ENCODE assay signal across 22 cellular contexts in the genomic region with DNA sequence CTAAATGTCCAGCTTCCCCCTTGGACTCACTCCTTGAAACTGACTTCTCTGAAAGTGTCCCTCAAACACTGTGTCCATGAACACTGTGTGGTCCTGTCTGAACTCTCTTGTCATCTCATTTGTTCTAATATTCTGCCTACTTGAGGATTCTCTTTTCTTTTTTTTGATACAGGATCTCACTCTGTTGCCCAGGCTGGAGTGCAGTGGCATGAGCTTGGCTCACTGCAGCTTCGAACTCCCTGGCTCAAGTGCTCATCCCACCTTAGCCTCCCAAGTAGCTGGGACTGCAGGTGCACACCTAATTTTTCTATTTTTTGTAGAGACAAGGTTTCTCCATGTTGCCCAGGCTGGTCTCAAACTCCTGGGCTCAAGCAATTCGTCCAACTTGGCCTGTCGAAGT. TPM values are rescaled to one million over a fixed set of nuclear protein-coding genes. Genes with fewer than 3 reads are reported as not detected.
DNase-seq lines count a peak whose midpoint lies in the region; ATAC-seq and TF ChIP-seq lines count a peak whose summit lies in the region.
"Had no signal": no experiment of that assay in that cellular context is flagged by ENCODE, and none has a peak within 500 bp of the region (broad histone marks: within the 10 kb centered on the region; RNA-seq: fewer than 3 reads in every experiment).

No MANE protein-coding gene starts in this region.

- ATAC-seq in GM23338 (no peak), IMR-90 (ENCODE audit: low read depth) (no peak), WTC11 (no peak)
- no peak for ATAC-seq in activated CD4-positive, CD25-positive, alpha-beta regulatory T cell treated with anti-CD3 and anti-CD28 coated beads, Interleukin-2, amount 50 U/mL, for 24 hours
- ATAC-seq: A549 had no signal

- H3K4me1 ChIP-seq in GM23338 (ENCODE audit: insufficient read depth) (peaks cover 30% of the 10 kb centered on the region), IMR-90 (ENCODE audit: control insufficient read depth, insufficient read depth, low read length) (peaks cover 18% of the 10 kb centered on the region), suprapubic skin (peaks cover 9% of the 10 kb centered on the region)
- H3K4me1 ChIP-seq: BE2C, HAP-1 had no signal

- TF ChIP-seq POLR2A in IMR-90 (IDR thresholded peaks at IDR 0.05; ENCODE audit: low read depth, low read length) (no peak), suprapubic skin (IDR thresholded peaks at IDR 0.05) (no peak)

- peaks cover 7 to 29% of the 10 kb centered on the region in 2 experiments for H3K79me1 ChIP-seq in IMR-90 (ENCODE audit: low read depth in 1 of 2, low read length in 2 of 2)

- H3K4me2 ChIP-seq in GM23338: 0 out of 2 replicates have a peak overlapping the region, but pooled peaks have one; percentile 27
- H3K4me2 ChIP-seq in IMR-90 (ENCODE audit: low read depth, low read length): no peak overlapping the region
- H3K4me2 ChIP-seq: A549 had no signal

- peaks cover 8% of the 10 kb centered on the region; the same call in 1 of the 3 replicates for H3K9me3 Mint-ChIP-seq in GM23338
- no peaks in the 10 kb centered on the region for H3K9me3 Mint-ChIP-seq in WTC11
- H3K9me3 Mint-ChIP-seq in type B pancreatic cell: no peaks in the 10 kb centered on the region
- H3K9me3 Mint-ChIP-seq: CD4-positive, alpha-beta memory T cell had no signal

- H2AK9ac ChIP-seq in IMR-90 (replicated peaks; ENCODE audit: low read depth, low read length, poor library complexity): no peak overlapping the region

- H3K14ac ChIP-seq in IMR-90 (replicated peaks; ENCODE audit: low read depth, low read length): 0 out of 2 replicates have a peak overlapping the region, but pooled peaks have one; percentile 3

- no peaks in the 10 kb centered on the region for H3K9me2 ChIP-seq in GM23338 (ENCODE audit: insufficient read depth)

- intact Hi-C loops in IMR-90 (cut with micrococcal nuclease): loop anchor here (5.0 kb wide), 1 partner anchor 207 kb away; no protein-coding TSS in a partner anchor

- H3K23ac ChIP-seq in IMR-90 (ENCODE audit: low read depth, low read length): no peak overlapping the region

- H3K36me3 ChIP-seq in GM23338 (ENCODE audit: insufficient read depth) (no peaks in the 10 kb centered on the region), IMR-90 (ENCODE audit: control insufficient read depth, insufficient read depth, low read length) (no peaks in the 10 kb centered on the region), suprapubic skin (no peaks in the 10 kb centered on the region)
- H3K36me3 ChIP-seq: BE2C; BLaER1 treated with 17β-estradiol and CSF1 and Interleukin-3, amounts not matched to agents 10 nM and 100 nM; HAP-1 had no signal

- peaks cover 39% of the 10 kb centered on the region for H3K4me1 Mint-ChIP-seq in GM23338
- H3K4me1 Mint-ChIP-seq in WTC11: peaks cover 53% of the 10 kb centered on the region
- H3K4me1 Mint-ChIP-seq in type B pancreatic cell (ENCODE audit: unreplicated experiment): peaks cover 4% of the 10 kb centered on the region

- no peak overlapping the region; the same call in 1 of the 2 replicates for H3K4ac ChIP-seq in IMR-90 (ENCODE audit: low read depth, low read length)

- H3K4me3 Mint-ChIP-seq in GM23338: no peak overlapping the region
- H3K4me3 Mint-ChIP-seq in WTC11: no peak overlapping the region
- H3K4me3 Mint-ChIP-seq in type B pancreatic cell: peak overlapping the region; percentile 30
- H3K4me3 Mint-ChIP-seq: CD14-positive monocyte had no signal

- no CpG with 5 or more reads among the region's 3 CpGs for WGBS in IMR-90 (ENCODE audit: extremely low coverage in 2 of 2, insufficient read length in 1 of 2), 2 experiments
- 74% methylated on average over 3 of the region's 3 CpGs for WGBS in suprapubic skin

- no peaks in the 10 kb centered on the region for H3K9me3 ChIP-seq in IMR-90 (ENCODE audit: control insufficient read depth, insufficient read depth, low read length)
- H3K9me3 ChIP-seq in suprapubic skin: no peaks in the 10 kb centered on the region
- H3K9me3 ChIP-seq: A549; BE2C; BLaER1 treated with 17β-estradiol and CSF1 and Interleukin-3, amounts not matched to agents 10 nM and 100 nM; HAP-1 had no signal

- no peak overlapping the region for H2BK120ac ChIP-seq in IMR-90 (ENCODE audit: low read depth, low read length)

- H4K91ac ChIP-seq in IMR-90 (ENCODE audit: insufficient read depth, low read depth, low read length): 0 out of 2 replicates have a peak overlapping the region, but pooled peaks have one; percentile 2

- dilution Hi-C loops in IMR-90 (cut with HindIII; ENCODE audit: low sequenced_read_pairs, unreplicated experiment): no loop called here

- peak overlapping the region; percentile 87; the same call in 1 of the 2 replicates for H3K27ac Mint-ChIP-seq in GM23338
- no peak overlapping the region for H3K27ac Mint-ChIP-seq in WTC11
- H3K27ac Mint-ChIP-seq in type B pancreatic cell: no peak overlapping the region
- H3K27ac Mint-ChIP-seq: CD14-positive monocyte had no signal

- TF ChIP-seq EP300 in suprapubic skin (IDR thresholded peaks at IDR 0.05): no peak

- H3K4me3 ChIP-seq in GM23338 (no peak overlapping the region), IMR-90 (ENCODE audit: insufficient read depth, low read depth, low read length) (no peak overlapping the region), suprapubic skin (no peak overlapping the region)
- H3K4me3 ChIP-seq: A549; BLaER1 treated with 17β-estradiol and CSF1 and Interleukin-3, amounts not matched to agents 10 nM and 100 nM; HAP-1 had no signal

- H3K27me3 ChIP-seq in GM23338 (ENCODE audit: insufficient read depth) (peaks cover 21% of the 10 kb centered on the region), IMR-90 (ENCODE audit: control insufficient read depth, insufficient read depth, low read length) (no peaks in the 10 kb centered on the region), suprapubic skin (no peaks in the 10 kb centered on the region)

- CTCF ChIA-PET in IMR-90 (lab: Yijun Ruan, JAX): interaction anchor here (0.8 kb wide), 1 partner anchor 251 kb away, joined by 3 read pairs; no protein-coding TSS in a partner anchor
- CTCF ChIA-PET in WTC11 (lab: Charles Lee): interaction anchor here (0.6 to 2.8 kb wide), 4 partner anchors 19 to 75 kb away, joined by 5 to 9 read pairs (median 6); no protein-coding TSS in a partner anchor

- H2AK5ac ChIP-seq in IMR-90 (ENCODE audit: low read depth, low read length): no peak overlapping the region

- H3K18ac ChIP-seq in IMR-90 (ENCODE audit: low read depth, low read length): no peak overlapping the region

- TF ChIP-seq RAD21 in IMR-90 (IDR thresholded peaks at IDR 0.05; ENCODE audit: low read length): no peak

- no peak overlapping the region for H3K9ac ChIP-seq in IMR-90 (ENCODE audit: low read depth, low read length)
- H3K9ac ChIP-seq: BLaER1 treated with 17β-estradiol and CSF1 and Interleukin-3, amounts not matched to agents 10 nM and 100 nM had no signal

- 0 out of 2 replicates have a peak, but pooled peaks cover 6% of the 10 kb centered on the region for H3F3A ChIP-seq in GM23338 (replicated peaks; ENCODE audit: low read depth)

- H3K79me2 ChIP-seq in GM23338 (replicated peaks; ENCODE audit: insufficient read depth): no peaks in the 10 kb centered on the region

- peaks cover 23% of the 10 kb centered on the region for H3K9me1 ChIP-seq in IMR-90 (ENCODE audit: insufficient read depth, low read length)

- DNase-seq in GM23338 (ENCODE audit: low spot score) (no peak), IMR-90 (no peak), WTC11 (ENCODE audit: low spot score) (no peak), type B pancreatic cell (ENCODE audit: extremely low spot score, unreplicated experiment) (no peak), T-helper 1 cell (no peak), suprapubic skin (ENCODE audit: low spot score in 2 of 2) (no peak)
- DNase-seq: 8988T; ACHN; AML-193; BE2C; CD4-positive, alpha-beta memory T cell; DMS53; GF-D8 had no signal

- no peak overlapping the region for H4K5ac ChIP-seq in IMR-90 (ENCODE audit: low read depth, low read length)

- BruUV-seq in IMR-90 (replicated peaks; lab: Mats Ljungman, UMichigan): no TSS peak

- in situ Hi-C loops in IMR-90 (cut with MboI; ENCODE audit: low sequenced_read_pairs): loop anchor here (10.0 kb wide), 1 partner anchor 220 kb away; no protein-coding TSS in a partner anchor

- H2BK5ac ChIP-seq in IMR-90 (ENCODE audit: low read depth, low read length, poor library complexity, severe bottlenecking): no peak overlapping the region

- H3K27ac ChIP-seq in GM23338 (ENCODE audit: low read depth) (no peak overlapping the region), IMR-90 (ENCODE audit: insufficient read depth, low read length) (no peak overlapping the region), suprapubic skin (no peak overlapping the region)
- H3K27ac ChIP-seq: A549; BLaER1 treated with 17β-estradiol and CSF1 and Interleukin-3, amounts not matched to agents 10 nM and 100 nM had no signal

- H2BK20ac ChIP-seq in IMR-90 (ENCODE audit: low read depth, low read length): 0 out of 2 replicates have a peak overlapping the region, but pooled peaks have one; percentile 13

- H3K36me3 Mint-ChIP-seq in GM23338 (ENCODE audit: low read depth): peaks cover 5% of the 10 kb centered on the region; the same call in 2 of the 3 replicates
- H3K36me3 Mint-ChIP-seq in WTC11: no peaks in the 10 kb centered on the region
- peaks cover 17% of the 10 kb centered on the region for H3K36me3 Mint-ChIP-seq in type B pancreatic cell

- H3K27me3 Mint-ChIP-seq in GM23338 (ENCODE audit: insufficient read depth, low read depth, poor library complexity) (peaks cover 25% of the 10 kb centered on the region), WTC11 (ENCODE audit: low read depth) (peaks cover 32% of the 10 kb centered on the region), type B pancreatic cell (peaks cover 4% of the 10 kb centered on the region)

- H2BK15ac ChIP-seq in IMR-90 (ENCODE audit: low read depth, low read length): 0 out of 3 replicates have a peak overlapping the region, but pooled peaks have one; percentile 11

- H4K8ac ChIP-seq in IMR-90 (ENCODE audit: low read depth in 2 of 2, low read length in 2 of 2): no peak overlapping the region

- no peaks in the 10 kb centered on the region; the same call in 1 of the 2 replicates for H4K20me1 ChIP-seq in GM23338 (replicated peaks; ENCODE audit: insufficient read depth)
- peaks cover 3% of the 10 kb centered on the region; the same call in 1 of the 2 replicates for H4K20me1 ChIP-seq in IMR-90 (ENCODE audit: insufficient read depth, low read length)
- H4K20me1 ChIP-seq: BLaER1 treated with 17β-estradiol and CSF1 and Interleukin-3, amounts not matched to agents 10 nM and 100 nM had no signal

- H2AFZ ChIP-seq in GM23338: no peak overlapping the region
- no peak overlapping the region for H2AFZ ChIP-seq in IMR-90 (replicated peaks; ENCODE audit: low read length, poor library complexity)

- TF ChIP-seq CTCF in GM23338 (conservative IDR thresholded peaks at IDR 0.05; ENCODE audit: low read depth in 2 of 2): no peak
- no peak for TF ChIP-seq CTCF in IMR-90 (conservative IDR thresholded peaks at IDR 0.05; ENCODE audit: low read depth, low read length)
- TF ChIP-seq CTCF in WTC11 (IDR thresholded peaks at IDR 0.05): no peak
- TF ChIP-seq CTCF in type B pancreatic cell (conservative IDR thresholded peaks at IDR 0.05): no peak
- no peak for TF ChIP-seq CTCF in suprapubic skin (IDR thresholded peaks at IDR 0.05)

- H3K56ac ChIP-seq in IMR-90 (ENCODE audit: extremely low read depth, insufficient read depth, low read length): no peak overlapping the region

- POLR2A ChIA-PET in IMR-90 (lab: Charles Lee; ENCODE audit: unreplicated experiment) (no interaction called here), WTC11 (lab: Charles Lee) (no interaction called here)

RNA-seq across cellular contexts. Expression of a gene that starts 4.9 kb away (rescaled TPM):
- 25.2 and 33.9 TPM in 2 replicates for total RNA-seq in GM23338 (2014; rRNA removed; shearing (Covaris generic))
- polyA plus RNA-seq in GM23338 (2016; fragmentation: Nextera tagmentation; extraction: Ambion mirVana) (45.1 and 46.8 TPM in 2 replicates), IMR-90 (2012; rRNA removed) (44.2 and 49.2 TPM in 2 replicates)
- total RNA-seq in IMR-90 (2012; rRNA removed) (14.7 and 18.8 TPM in 2 replicates), WTC11 (2021) (61.6 to 62.7 TPM (median 61.8 TPM) in 3 replicates), type B pancreatic cell (ENCODE audit: low replicate concordance) (66.4 and 146 TPM in 2 replicates), suprapubic skin (10 to 100 TPM; 34.2 to 38.7 (median 36.2) TPM)
- polyA plus RNA-seq in IMR-90 (2012; cell fraction: cytosol; rRNA removed): 51.3 and 60.0 TPM in 2 replicates
- 16.0 and 25.4 TPM in 2 replicates for polyA plus RNA-seq in IMR-90 (2012; cell fraction: nucleus; rRNA removed; ENCODE audit: low replicate concordance)

RNA-seq across cellular contexts. Expression of a gene that starts 39.2 kb away (rescaled TPM):
- 20.1 and 21.1 TPM in 2 replicates for total RNA-seq in GM23338 (2014; rRNA removed; shearing (Covaris generic))
- polyA plus RNA-seq in GM23338 (2016; fragmentation: Nextera tagmentation; extraction: Ambion mirVana) (9.5 TPM in 2 replicates), IMR-90 (2012; rRNA removed) (3.6 and 3.7 TPM in 2 replicates)
- total RNA-seq in IMR-90 (2012; rRNA removed) (6.7 and 8.6 TPM in 2 replicates), WTC11 (2021) (25.9 to 28.6 TPM (median 26.2 TPM) in 3 replicates), type B pancreatic cell (ENCODE audit: low replicate concordance) (11.9 and 20.5 TPM in 2 replicates), suprapubic skin (10 to 100 TPM; 24.0 to 32.3 (median 27.8) TPM)
- 2.2 and 2.5 TPM in 2 replicates for polyA plus RNA-seq in IMR-90 (2012; cell fraction: cytosol; rRNA removed)
- 1.7 and 3.8 TPM in 2 replicates for polyA plus RNA-seq in IMR-90 (2012; cell fraction: nucleus; rRNA removed; ENCODE audit: low replicate concordance)

RNA-seq across cellular contexts. Expression of a gene that starts 53.0 kb away (rescaled TPM):
- total RNA-seq in GM23338 (2014; rRNA removed; shearing (Covaris generic)): not detected in 2 replicates
- polyA plus RNA-seq in GM23338 (2016; fragmentation: Nextera tagmentation; extraction: Ambion mirVana) (not detected in 2 replicates), IMR-90 (2012; rRNA removed) (not detected in 2 replicates)
- total RNA-seq in IMR-90 (2012; rRNA removed) (not detected in 2 replicates), WTC11 (2021) (0.33 TPM in 1 of 3 replicates, not detected in the others), type B pancreatic cell (ENCODE audit: low replicate concordance) (5.5 TPM in 1 of 2 replicates, not detected in the other), suprapubic skin (10 to 100 TPM in 2 of 4 donors, 1 to 10 TPM in 1, not detected in 1; 2.2 to 97.6 (median 13.4) TPM)
- not detected in 2 replicates for polyA plus RNA-seq in IMR-90 (2012; cell fraction: cytosol; rRNA removed)
- not detected in 2 replicates for polyA plus RNA-seq in IMR-90 (2012; cell fraction: nucleus; rRNA removed; ENCODE audit: low replicate concordance)
- total RNA-seq: Calu3; CD4-positive, alpha-beta memory T cell; Daoy; G401; H4 had no signal
- polyA plus RNA-seq: A549, CD14-positive monocyte had no signal
